30 cellular contexts compared by ENCODE assay signal in the genomic region with DNA sequence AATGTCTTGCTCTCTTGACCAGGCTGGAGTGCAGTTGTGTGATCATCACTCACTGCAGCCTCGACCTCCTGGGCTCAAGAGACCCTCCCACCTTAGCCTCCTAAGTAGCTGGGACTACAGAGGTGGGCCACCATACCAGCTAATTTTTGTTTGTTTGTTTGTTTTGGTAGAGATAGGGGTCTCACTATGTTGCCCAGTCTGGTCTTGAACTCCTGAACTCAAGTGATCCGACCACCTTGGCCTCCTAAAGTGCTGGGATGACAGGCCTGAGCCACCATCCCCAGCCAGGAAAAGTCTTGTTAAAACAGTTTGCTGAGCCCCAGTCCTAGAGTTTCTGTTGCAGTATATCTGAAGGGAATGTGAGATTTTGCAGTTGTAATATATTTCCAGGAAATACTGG.
"Had no signal": no experiment of that assay in that cellular context is flagged by ENCODE, and none has a peak within 500 bp of the region (broad histone marks: within the 10 kb centered on the region; RNA-seq: fewer than 3 reads in every experiment).

No MANE protein-coding gene starts in this region.

- H3K79me2 ChIP-seq: parathyroid adenoma had no signal

- H3K27ac ChIP-seq: left lung, neural progenitor cell, neutrophil, parathyroid adenoma, psoas muscle, skin epidermis, stomach, testis, thyroid gland, transverse colon, uterus had no signal

- ATAC-seq: left colon; left lung; natural killer cell; psoas muscle; sciatic nerve; stimulated activated naive B cell treated with anti-CD40 and anti-IgM and Interleukin-4, amounts not matched to agents 10 μg/mL and 1 μg/mL and 100 μg/mL, for 72 hours; stimulated activated naive CD8-positive, alpha-beta T cell treated with anti-CD3 and anti-CD28 coated beads, Interleukin-15, Interleukin-2, amounts not matched to agents 100 U/mL and 50 U/mL, for 24 hours had no signal

- H3K36me3 Mint-ChIP-seq: mesothelial cell of epicardium; naive B cell; natural killer cell; neural progenitor cell; stimulated activated naive B cell treated with anti-CD40 and anti-IgM and Interleukin-4, amounts not matched to agents 10 μg/mL and 1 μg/mL and 100 μg/mL, for 72 hours had no signal

- FAIRE-seq: islet of Langerhans, kidney had no signal

- H3K27ac Mint-ChIP-seq: immature natural killer cell; mesothelial cell of epicardium; natural killer cell; nephron progenitor cell; neural progenitor cell; stimulated activated naive B cell treated with anti-CD40 and anti-IgM and Interleukin-4, amounts not matched to agents 10 μg/mL and 1 μg/mL and 100 μg/mL, for 72 hours had no signal

- H3K4me1 ChIP-seq: left lung, neural progenitor cell, parathyroid adenoma, psoas muscle, stomach, testis, thyroid gland, transverse colon, uterus had no signal

- H3K36me3 ChIP-seq: left lung, neural progenitor cell, neutrophil, stomach, thyroid gland, transverse colon, uterus had no signal

- H3K4me1 Mint-ChIP-seq: immature natural killer cell; naive B cell; natural killer cell; stimulated activated naive B cell treated with anti-CD40 and anti-IgM and Interleukin-4, amounts not matched to agents 10 μg/mL and 1 μg/mL and 100 μg/mL, for 72 hours had no signal

- H3K27me3 Mint-ChIP-seq: naive B cell; stimulated activated naive B cell treated with anti-CD40 and anti-IgM and Interleukin-4, amounts not matched to agents 10 μg/mL and 1 μg/mL and 100 μg/mL, for 72 hours had no signal

- H3K27me3 ChIP-seq: left lung, neural progenitor cell, neutrophil, stomach, testis, thyroid gland, transverse colon, uterus had no signal

- DNase-seq: hypothalamus; immature natural killer cell; kidney; left colon; left lung; mesendoderm; naive B cell; natural killer cell; nephron progenitor cell; occipital lobe; psoas muscle; stimulated activated CD4-positive, alpha-beta T cell treated with anti-CD3 and anti-CD28 coated beads, Interleukin-12 subunit alpha, Interleukin-12 subunit beta, amount 100 ng/mL, for 4 hours; stimulated activated CD4-positive, alpha-beta T cell treated with anti-CD3 and anti-CD28 coated beads, Interleukin-15, amount 100 ng/mL, for 24 hours; stimulated activated CD4-positive, alpha-beta T cell treated with anti-CD3 and anti-CD28 coated beads, Interleukin-2, amount 100 ng/mL, for 24 hours; stimulated activated CD4-positive, alpha-beta T cell treated with anti-CD3 and anti-CD28 coated beads, Interleukin-4, amount 100 ng/mL, for 1 hour; stimulated activated naive B cell treated with anti-CD40 and anti-IgM and Interleukin-4, amounts not matched to agents 10 μg/mL and 1 μg/mL and 100 μg/mL, for 72 hours; stimulated activated naive CD8-positive, alpha-beta T cell treated with anti-CD3 and anti-CD28 coated beads, Interleukin-15, Interleukin-2, amounts not matched to agents 100 U/mL and 50 U/mL, for 24 hours; stomach; testis; thyroid gland; transverse colon; uterus had no signal

- H3K4me2 ChIP-seq: neural progenitor cell had no signal

- H3K9ac ChIP-seq: neural progenitor cell, parathyroid adenoma had no signal

- H3K9me3 ChIP-seq: left lung, neutrophil, psoas muscle, stomach, testis, thyroid gland, transverse colon, uterus had no signal

- H3K4me3 Mint-ChIP-seq: immature natural killer cell; mesothelial cell of epicardium; naive B cell; natural killer cell; nephron progenitor cell; neural progenitor cell; stimulated activated naive B cell treated with anti-CD40 and anti-IgM and Interleukin-4, amounts not matched to agents 10 μg/mL and 1 μg/mL and 100 μg/mL, for 72 hours had no signal

- H3K4me3 ChIP-seq: left lung, lung, neural progenitor cell, psoas muscle, skin epidermis, stomach, testis, thyroid gland, transverse colon, uterus had no signal

- H2AFZ ChIP-seq: neural progenitor cell, parathyroid adenoma had no signal

- H3K9me3 Mint-ChIP-seq: immature natural killer cell; mesothelial cell of epicardium; naive B cell; natural killer cell; nephron progenitor cell; neural progenitor cell; stimulated activated naive B cell treated with anti-CD40 and anti-IgM and Interleukin-4, amounts not matched to agents 10 μg/mL and 1 μg/mL and 100 μg/mL, for 72 hours had no signal
